In genomic region chr15:40751745-40752144, GRCh38 we compare ENCODE assay signal across 1 cellular context.
TF ChIP-seq lines count a peak whose summit lies in the region.

No MANE protein-coding gene starts in this region.

TF ChIP-seq in K562, 482 proteins besides CTCF, POLR2A, EP300 and RAD21 (continues in another document):
- no peak for TF ChIP-seq OTX1 (CRISPR knock-in tag; IDR thresholded peaks at IDR 0.05)
- TF ChIP-seq ZBTB1 (CRISPR knock-in tag; IDR thresholded peaks at IDR 0.05; ENCODE audit: borderline replicate concordance, low read depth) = peak; percentile 86; the same call in 1 of the 2 replicates
- peak; percentile 84 for TF ChIP-seq DPF2 (IDR thresholded peaks at IDR 0.05)
- TF ChIP-seq ZNF766 (CRISPR knock-in tag; conservative IDR thresholded peaks at IDR 0.05) = no peak
- TF ChIP-seq CBFA2T2 (conservative IDR thresholded peaks at IDR 0.05) = peak; percentile 53; the same call in 1 of the 2 replicates
- no peak for TF ChIP-seq TGIF2 (CRISPR knock-in tag; IDR thresholded peaks at IDR 0.05)
- TF ChIP-seq NCOA4 (IDR thresholded peaks at IDR 0.05; ENCODE audit: partially characterized antibody) = no peak
- 0 out of 2 replicates have a peak, but pooled peaks have one; percentile 8 for TF ChIP-seq BHLHE40 (IDR thresholded peaks at IDR 0.05; ENCODE audit: low read length)
- TF ChIP-seq L3MBTL2 (IDR thresholded peaks at IDR 0.05) = peak; percentile 32; the same call in 1 of the 2 replicates
- peak in 1 of 2 experiments; percentile 67; a peak in 1 of 4 replicates for TF ChIP-seq SIN3A (IDR thresholded peaks at IDR 0.05; ENCODE audit: borderline replicate concordance in 2 of 2, control insufficient read depth in 1 of 2, low read depth in 2 of 2, low read length in 2 of 2)
- TF ChIP-seq, protein P1, sequence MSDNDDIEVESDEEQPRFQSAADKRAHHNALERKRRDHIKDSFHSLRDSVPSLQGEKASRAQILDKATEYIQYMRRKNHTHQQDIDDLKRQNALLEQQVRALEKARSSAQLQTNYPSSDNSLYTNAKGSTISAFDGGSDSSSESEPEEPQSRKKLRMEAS (CRISPR knock-in tag; IDR thresholded peaks at IDR 0.05) = peak; percentile 88
- peak; percentile 60 for TF ChIP-seq RBBP5 (IDR thresholded peaks at IDR 0.05; ENCODE audit: borderline replicate concordance, insufficient read depth, low read length, poor library complexity, severe bottlenecking)
- TF ChIP-seq ASH1L (IDR thresholded peaks at IDR 0.05; ENCODE audit: borderline replicate concordance, low read depth, partially characterized antibody) = no peak
- no peak for TF ChIP-seq BMI1 (IDR thresholded peaks at IDR 0.05; ENCODE audit: low read length)
- 0 out of 2 replicates have a peak, but pooled peaks have one; percentile 20 for TF ChIP-seq ETV5 (CRISPR knock-in tag; IDR thresholded peaks at IDR 0.05; ENCODE audit: low read depth)
- no peak for TF ChIP-seq ZNF699 (CRISPR knock-in tag; IDR thresholded peaks at IDR 0.05; ENCODE audit: insufficient replicate concordance)
- no peak for TF ChIP-seq YBX1 (IDR thresholded peaks at IDR 0.05)
- peak in 1 of 2 experiments; percentile 14; a peak in 1 of 3 replicates for TF ChIP-seq CBX3 (IDR thresholded peaks at IDR 0.05; ENCODE audit: borderline replicate concordance in 1 of 2, low read length in 2 of 2)
- peak; percentile 41; the same call in 1 of the 2 replicates for TF ChIP-seq POLR2G (IDR thresholded peaks at IDR 0.05; ENCODE audit: low read depth, low read length)
- TF ChIP-seq STAT5A (IDR thresholded peaks at IDR 0.05; ENCODE audit: borderline replicate concordance, low read length) = no peak
- TF ChIP-seq XRCC5 (IDR thresholded peaks at IDR 0.05; ENCODE audit: low read depth, low read length) = peak; percentile 14; the same call in 1 of the 2 replicates
- TF ChIP-seq JUND (IDR thresholded peaks at IDR 0.05; ENCODE audit: borderline replicate concordance, low read depth, low read length) = peak; percentile 72
- peak; percentile 48; the same call in 1 of the 3 replicates for TF ChIP-seq JUND (tag; IDR thresholded peaks at IDR 0.05; ENCODE audit: borderline replicate concordance, low read depth, low read length)
- TF ChIP-seq KLF16 (IDR thresholded peaks at IDR 0.05) = 0 out of 2 replicates have a peak, but pooled peaks have one; percentile 46
- no peak for TF ChIP-seq MYC (IDR thresholded peaks at IDR 0.05; ENCODE audit: low read depth, low read length)
- no peak for TF ChIP-seq MYC (CRISPR knock-in tag; IDR thresholded peaks at IDR 0.05; ENCODE audit: borderline replicate concordance, low read depth)
- peak; percentile 37; the same call in 1 of the 2 replicates for TF ChIP-seq POLR2AphosphoS5 (IDR thresholded peaks at IDR 0.05; ENCODE audit: control insufficient read depth, insufficient read depth, low read depth, low read length)
- TF ChIP-seq ZNF561 (CRISPR knock-in tag; conservative IDR thresholded peaks at IDR 0.05) = no peak
- no peak for TF ChIP-seq SOX6 (IDR thresholded peaks at IDR 0.05)
- no peak for TF ChIP-seq JUNB (CRISPR knock-in tag; conservative IDR thresholded peaks at IDR 0.05)
- TF ChIP-seq, protein P2, sequence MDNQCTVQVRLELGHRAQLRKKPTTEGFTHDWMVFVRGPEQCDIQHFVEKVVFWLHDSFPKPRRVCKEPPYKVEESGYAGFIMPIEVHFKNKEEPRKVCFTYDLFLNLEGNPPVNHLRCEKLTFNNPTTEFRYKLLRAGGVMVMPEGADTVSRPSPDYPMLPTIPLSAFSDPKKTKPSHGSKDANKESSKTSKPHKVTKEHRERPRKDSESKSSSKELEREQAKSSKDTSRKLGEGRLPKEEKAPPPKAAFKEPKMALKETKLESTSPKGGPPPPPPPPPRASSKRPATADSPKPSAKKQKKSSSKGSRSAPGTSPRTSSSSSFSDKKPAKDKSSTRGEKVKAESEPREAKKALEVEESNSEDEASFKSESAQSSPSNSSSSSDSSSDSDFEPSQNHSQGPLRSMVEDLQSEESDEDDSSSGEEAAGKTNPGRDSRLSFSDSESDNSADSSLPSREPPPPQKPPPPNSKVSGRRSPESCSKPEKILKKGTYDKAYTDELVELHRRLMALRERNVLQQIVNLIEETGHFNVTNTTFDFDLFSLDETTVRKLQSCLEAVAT (IDR thresholded peaks at IDR 0.05) = 0 out of 4 replicates have a peak, but pooled peaks of 1 of the 2 experiments have one; percentile 44
- TF ChIP-seq ARID3B (CRISPR knock-in tag; IDR thresholded peaks at IDR 0.05; ENCODE audit: borderline replicate concordance) = no peak
- no peak for TF ChIP-seq HNRNPH1 (optimal IDR thresholded peaks at IDR 0.05; ENCODE audit: low read depth, low read length)
- TF ChIP-seq, protein P3, sequence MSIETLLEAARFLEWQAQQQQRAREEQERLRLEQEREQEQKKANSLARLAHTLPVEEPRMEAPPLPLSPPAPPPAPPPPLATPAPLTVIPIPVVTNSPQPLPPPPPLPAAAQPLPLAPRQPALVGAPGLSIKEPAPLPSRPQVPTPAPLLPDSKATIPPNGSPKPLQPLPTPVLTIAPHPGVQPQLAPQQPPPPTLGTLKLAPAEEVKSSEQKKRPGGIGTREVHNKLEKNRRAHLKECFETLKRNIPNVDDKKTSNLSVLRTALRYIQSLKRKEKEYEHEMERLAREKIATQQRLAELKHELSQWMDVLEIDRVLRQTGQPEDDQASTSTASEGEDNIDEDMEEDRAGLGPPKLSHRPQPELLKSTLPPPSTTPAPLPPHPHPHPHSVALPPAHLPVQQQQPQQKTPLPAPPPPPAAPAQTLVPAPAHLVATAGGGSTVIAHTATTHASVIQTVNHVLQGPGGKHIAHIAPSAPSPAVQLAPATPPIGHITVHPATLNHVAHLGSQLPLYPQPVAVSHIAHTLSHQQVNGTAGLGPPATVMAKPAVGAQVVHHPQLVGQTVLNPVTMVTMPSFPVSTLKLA (conservative IDR thresholded peaks at IDR 0.05) = 0 out of 4 replicates have a peak, but pooled peaks of 1 of the 2 experiments have one; percentile 32
- TF ChIP-seq RCOR1 (IDR thresholded peaks at IDR 0.05; ENCODE audit: borderline replicate concordance in 1 of 2, low read depth in 2 of 2, low read length in 2 of 2) = peak in 1 of 2 experiments; percentile 27; a peak in 1 of 4 replicates
- TF ChIP-seq, protein P4, sequence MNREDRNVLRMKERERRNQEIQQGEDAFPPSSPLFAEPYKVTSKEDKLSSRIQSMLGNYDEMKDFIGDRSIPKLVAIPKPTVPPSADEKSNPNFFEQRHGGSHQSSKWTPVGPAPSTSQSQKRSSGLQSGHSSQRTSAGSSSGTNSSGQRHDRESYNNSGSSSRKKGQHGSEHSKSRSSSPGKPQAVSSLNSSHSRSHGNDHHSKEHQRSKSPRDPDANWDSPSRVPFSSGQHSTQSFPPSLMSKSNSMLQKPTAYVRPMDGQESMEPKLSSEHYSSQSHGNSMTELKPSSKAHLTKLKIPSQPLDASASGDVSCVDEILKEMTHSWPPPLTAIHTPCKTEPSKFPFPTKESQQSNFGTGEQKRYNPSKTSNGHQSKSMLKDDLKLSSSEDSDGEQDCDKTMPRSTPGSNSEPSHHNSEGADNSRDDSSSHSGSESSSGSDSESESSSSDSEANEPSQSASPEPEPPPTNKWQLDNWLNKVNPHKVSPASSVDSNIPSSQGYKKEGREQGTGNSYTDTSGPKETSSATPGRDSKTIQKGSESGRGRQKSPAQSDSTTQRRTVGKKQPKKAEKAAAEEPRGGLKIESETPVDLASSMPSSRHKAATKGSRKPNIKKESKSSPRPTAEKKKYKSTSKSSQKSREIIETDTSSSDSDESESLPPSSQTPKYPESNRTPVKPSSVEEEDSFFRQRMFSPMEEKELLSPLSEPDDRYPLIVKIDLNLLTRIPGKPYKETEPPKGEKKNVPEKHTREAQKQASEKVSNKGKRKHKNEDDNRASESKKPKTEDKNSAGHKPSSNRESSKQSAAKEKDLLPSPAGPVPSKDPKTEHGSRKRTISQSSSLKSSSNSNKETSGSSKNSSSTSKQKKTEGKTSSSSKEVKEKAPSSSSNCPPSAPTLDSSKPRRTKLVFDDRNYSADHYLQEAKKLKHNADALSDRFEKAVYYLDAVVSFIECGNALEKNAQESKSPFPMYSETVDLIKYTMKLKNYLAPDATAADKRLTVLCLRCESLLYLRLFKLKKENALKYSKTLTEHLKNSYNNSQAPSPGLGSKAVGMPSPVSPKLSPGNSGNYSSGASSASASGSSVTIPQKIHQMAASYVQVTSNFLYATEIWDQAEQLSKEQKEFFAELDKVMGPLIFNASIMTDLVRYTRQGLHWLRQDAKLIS (CRISPR knock-in tag; IDR thresholded peaks at IDR 0.05) = no peak
- TF ChIP-seq HDAC6 (IDR thresholded peaks at IDR 0.05; ENCODE audit: low read depth, low read length) = no peak
- peak; percentile 75 for TF ChIP-seq TEAD4 (IDR thresholded peaks at IDR 0.05; ENCODE audit: low read length)
- no peak for TF ChIP-seq TEAD4 (CRISPR knock-in tag; IDR thresholded peaks at IDR 0.05; ENCODE audit: borderline replicate concordance)
- no peak for TF ChIP-seq ZNF778 (CRISPR knock-in tag; IDR thresholded peaks at IDR 0.05)
- TF ChIP-seq NFE2 (IDR thresholded peaks at IDR 0.05; ENCODE audit: low read depth) = peak; percentile 7; the same call in 1 of the 2 replicates
- no peak for TF ChIP-seq SRSF3 (IDR thresholded peaks at IDR 0.05; ENCODE audit: insufficient read depth, low read length)
- TF ChIP-seq, protein P5, sequence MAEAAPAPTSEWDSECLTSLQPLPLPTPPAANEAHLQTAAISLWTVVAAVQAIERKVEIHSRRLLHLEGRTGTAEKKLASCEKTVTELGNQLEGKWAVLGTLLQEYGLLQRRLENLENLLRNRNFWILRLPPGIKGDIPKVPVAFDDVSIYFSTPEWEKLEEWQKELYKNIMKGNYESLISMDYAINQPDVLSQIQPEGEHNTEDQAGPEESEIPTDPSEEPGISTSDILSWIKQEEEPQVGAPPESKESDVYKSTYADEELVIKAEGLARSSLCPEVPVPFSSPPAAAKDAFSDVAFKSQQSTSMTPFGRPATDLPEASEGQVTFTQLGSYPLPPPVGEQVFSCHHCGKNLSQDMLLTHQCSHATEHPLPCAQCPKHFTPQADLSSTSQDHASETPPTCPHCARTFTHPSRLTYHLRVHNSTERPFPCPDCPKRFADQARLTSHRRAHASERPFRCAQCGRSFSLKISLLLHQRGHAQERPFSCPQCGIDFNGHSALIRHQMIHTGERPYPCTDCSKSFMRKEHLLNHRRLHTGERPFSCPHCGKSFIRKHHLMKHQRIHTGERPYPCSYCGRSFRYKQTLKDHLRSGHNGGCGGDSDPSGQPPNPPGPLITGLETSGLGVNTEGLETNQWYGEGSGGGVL (CRISPR knock-in tag; IDR thresholded peaks at IDR 0.05) = no peak
- no peak for TF ChIP-seq FOXJ2 (tag; IDR thresholded peaks at IDR 0.05)
- TF ChIP-seq NUFIP1 (IDR thresholded peaks at IDR 0.05; ENCODE audit: partially characterized antibody) = no peak
- TF ChIP-seq SMARCA4 (IDR thresholded peaks at IDR 0.05) = peak; percentile 81
- TF ChIP-seq ZNF263 (CRISPR knock-in tag; IDR thresholded peaks at IDR 0.05; ENCODE audit: borderline replicate concordance) = no peak
- TF ChIP-seq KDM5B (IDR thresholded peaks at IDR 0.05; ENCODE audit: insufficient replicate concordance, low read depth, low read length) = no peak
- TF ChIP-seq ZNF583 (CRISPR knock-in tag; IDR thresholded peaks at IDR 0.05) = no peak
- TF ChIP-seq ATF2 (CRISPR knock-in tag; IDR thresholded peaks at IDR 0.05) = no peak
- TF ChIP-seq KDM1A (IDR thresholded peaks at IDR 0.05) = peak in 1 of 2 experiments; percentile 8; a peak in 1 of 4 replicates
- peak; percentile 42; the same call in 1 of the 2 replicates for TF ChIP-seq SMARCC2 (IDR thresholded peaks at IDR 0.05; ENCODE audit: low read depth)
- peak; percentile 50; the same call in 1 of the 2 replicates for TF ChIP-seq TAL1 (IDR thresholded peaks at IDR 0.05)
- no peak for TF ChIP-seq U2AF2 (optimal IDR thresholded peaks at IDR 0.05; ENCODE audit: low read depth, low read length)
- TF ChIP-seq SAFB2 (IDR thresholded peaks at IDR 0.05; ENCODE audit: borderline replicate concordance, low read depth, low read length, severe bottlenecking) = no peak
- no peak for TF ChIP-seq BRF1 (IDR thresholded peaks at IDR 0.05; ENCODE audit: borderline replicate concordance, extremely low read depth, insufficient read length)
- TF ChIP-seq HMBOX1 (IDR thresholded peaks at IDR 0.05) = peak; percentile 74; the same call in 1 of the 2 replicates
- no peak for TF ChIP-seq TCF7L2 (IDR thresholded peaks at IDR 0.05; ENCODE audit: low read depth, low read length)
- TF ChIP-seq FOSL1 (tag; conservative IDR thresholded peaks at IDR 0.05) = peak; percentile 88
- TF ChIP-seq TCF3 (CRISPR knock-in tag; IDR thresholded peaks at IDR 0.05) = peak; percentile 82
- TF ChIP-seq, protein P6, sequence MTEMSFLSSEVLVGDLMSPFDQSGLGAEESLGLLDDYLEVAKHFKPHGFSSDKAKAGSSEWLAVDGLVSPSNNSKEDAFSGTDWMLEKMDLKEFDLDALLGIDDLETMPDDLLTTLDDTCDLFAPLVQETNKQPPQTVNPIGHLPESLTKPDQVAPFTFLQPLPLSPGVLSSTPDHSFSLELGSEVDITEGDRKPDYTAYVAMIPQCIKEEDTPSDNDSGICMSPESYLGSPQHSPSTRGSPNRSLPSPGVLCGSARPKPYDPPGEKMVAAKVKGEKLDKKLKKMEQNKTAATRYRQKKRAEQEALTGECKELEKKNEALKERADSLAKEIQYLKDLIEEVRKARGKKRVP (CRISPR knock-in tag; IDR thresholded peaks at IDR 0.05) = no peak
